ENCODE assay signal across 13 cellular contexts in the genomic region with DNA sequence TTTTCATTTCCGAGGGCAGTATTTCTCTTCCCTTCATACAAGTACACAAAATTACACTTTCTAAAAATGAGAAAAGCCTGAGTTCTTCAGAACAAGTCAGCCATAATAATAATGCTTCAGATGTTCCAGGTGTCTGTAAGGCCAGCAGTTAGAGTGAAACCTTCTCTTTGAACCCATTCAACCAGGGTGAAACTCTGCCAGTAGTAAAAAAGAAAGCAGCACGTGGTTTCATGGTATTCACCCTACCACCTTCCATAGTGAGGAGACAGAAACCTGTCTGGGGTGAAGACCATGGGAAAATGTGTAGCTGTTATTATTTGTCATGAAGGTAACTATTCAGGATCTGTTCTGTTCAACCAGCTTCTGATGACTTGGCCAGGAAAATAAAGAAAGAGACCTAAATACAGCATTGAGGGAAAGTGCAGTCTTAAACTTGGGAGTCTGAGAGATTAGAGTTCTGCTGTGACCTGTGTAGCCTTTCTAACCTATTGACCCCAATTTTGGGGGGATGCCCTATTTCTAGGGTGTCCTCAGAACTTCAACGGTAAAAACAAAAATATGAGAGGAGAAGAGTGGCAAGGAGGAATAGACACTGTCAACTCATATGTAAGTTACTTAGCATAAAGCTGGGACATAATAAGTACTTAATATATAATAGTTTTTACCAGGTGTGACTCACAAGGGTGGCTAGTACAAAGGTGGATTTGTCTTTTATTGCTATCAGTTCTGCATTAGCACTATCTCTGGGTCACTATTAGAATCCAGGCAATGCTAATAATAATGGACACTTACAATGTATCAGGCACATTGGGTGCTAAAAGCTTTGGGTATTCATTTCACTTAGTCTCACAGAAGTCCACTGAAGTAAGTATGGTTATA.
DNase-seq lines count a peak whose midpoint lies in the region; ATAC-seq, FAIRE-seq and TF ChIP-seq lines count a peak whose summit lies in the region.
"Had no signal": no experiment of that assay in that cellular context is flagged by ENCODE, and none has a peak within 500 bp of the region (broad histone marks: within the 10 kb centered on the region; RNA-seq: fewer than 3 reads in every experiment).

No MANE protein-coding gene starts in this region.

- H3K4me1 ChIP-seq in effector memory CD4-positive, alpha-beta T cell (ENCODE audit: control insufficient read depth, insufficient read depth, low read length, poor library complexity, severe bottlenecking), result no peaks in the 10 kb centered on the region

- TF ChIP-seq POLR2A in GM12891 (IDR thresholded peaks at IDR 0.05; ENCODE audit: low read depth, low read length), result no peak

- H3K27ac ChIP-seq in effector memory CD4-positive, alpha-beta T cell (ENCODE audit: insufficient read depth, low read length, poor library complexity, severe bottlenecking), result no peak overlapping the region
- H3K27ac ChIP-seq: neural progenitor cell had no signal

- H3K4me3 ChIP-seq in effector memory CD4-positive, alpha-beta T cell (ENCODE audit: insufficient read depth, low read depth, low read length, poor library complexity, severe bottlenecking), result no peak overlapping the region
- H3K4me3 ChIP-seq: neural progenitor cell had no signal

- H3K27me3 ChIP-seq in effector memory CD4-positive, alpha-beta T cell (replicated peaks; ENCODE audit: control insufficient read depth, insufficient read depth, low read length, poor library complexity, severe bottlenecking), result no peaks in the 10 kb centered on the region
- H3K27me3 ChIP-seq: neural progenitor cell had no signal

- FAIRE-seq in GM12891 (lab: Jason Lieb, UNC) (peak; percentile 85), GM19239 (lab: Jason Lieb, UNC) (peak; percentile 92)

- peak; percentile 98 for ATAC-seq in HG02678 (IDR thresholded peaks at IDR 0.05; ENCODE audit: unreplicated experiment)
- ATAC-seq in HG03457 (IDR thresholded peaks at IDR 0.05; ENCODE audit: unreplicated experiment), result peak; percentile 78

- DNase-seq in GM12891 (ENCODE audit: insufficient read length, low spot score) (no peak), GM19239 (ENCODE audit: insufficient read length, low spot score) (no peak), NCI-H1092 (lab: John Stamatoyannopoulos, UW) (no peak), putamen (ENCODE audit: low spot score) (no peak), COLO668 (lab: John Stamatoyannopoulos, UW; ENCODE audit: unreplicated experiment) (no peak)
- no peak for DNase-seq in effector memory CD4-positive, alpha-beta T cell
- DNase-seq: AML-193; central memory CD4-positive, alpha-beta T cell; NCI-H1417; T-helper 9 cell had no signal

- H3K36me3 ChIP-seq in effector memory CD4-positive, alpha-beta T cell (ENCODE audit: control insufficient read depth, insufficient read depth, low read length), result no peaks in the 10 kb centered on the region
- H3K36me3 ChIP-seq: neural progenitor cell had no signal

- H3K9me3 ChIP-seq in effector memory CD4-positive, alpha-beta T cell (ENCODE audit: control insufficient read depth, low read length), result no peaks in the 10 kb centered on the region

TF ChIP-seq in GM12891, 5 proteins besides CTCF, POLR2A, EP300 and RAD21:
- TF ChIP-seq PAX5 (IDR thresholded peaks at IDR 0.05; ENCODE audit: insufficient read depth, low read length, severe bottlenecking) (no peak), TAF1 (IDR thresholded peaks at IDR 0.05; ENCODE audit: low read depth, low read length) (no peak), SPI1 (IDR thresholded peaks at IDR 0.05; ENCODE audit: low read depth, low read length) (no peak), POLR2AphosphoS5 (IDR thresholded peaks at IDR 0.05; ENCODE audit: low read depth, low read length) (no peak), POU2F2 (IDR thresholded peaks at IDR 0.05; ENCODE audit: low read depth, low read length) (no peak)
